Comparison of ENCODE assay signal across 1 cellular context in genomic region chr11:1640076-1640946, GRCh38.
TF ChIP-seq lines count a peak whose summit lies in the region.

No MANE protein-coding gene starts in this region.

TF ChIP-seq in HepG2, 621 proteins besides CTCF, POLR2A, EP300 and RAD21 (continues in another document):
- TF ChIP-seq HOXA5 (CRISPR knock-in tag; IDR thresholded peaks at IDR 0.05) (no peak), GATAD2A (CRISPR knock-in tag; IDR thresholded peaks at IDR 0.05) (no peak), ZNF124 (CRISPR knock-in tag; IDR thresholded peaks at IDR 0.05) (no peak), ZNF564 (CRISPR knock-in tag; IDR thresholded peaks at IDR 0.05) (no peak), ZBTB34 (CRISPR knock-in tag; IDR thresholded peaks at IDR 0.05) (no peak), LBX2 (CRISPR knock-in tag; IDR thresholded peaks at IDR 0.05; ENCODE audit: borderline replicate concordance) (no peak), ZSCAN5A (CRISPR knock-in tag; IDR thresholded peaks at IDR 0.05; ENCODE audit: borderline replicate concordance) (no peak), ZNF574 (CRISPR knock-in tag; IDR thresholded peaks at IDR 0.05) (no peak), KDM2A (CRISPR knock-in tag; IDR thresholded peaks at IDR 0.05; ENCODE audit: borderline replicate concordance, low read depth) (peak; percentile 67), DPF2 (CRISPR knock-in tag; IDR thresholded peaks at IDR 0.05; ENCODE audit: borderline replicate concordance, low read depth) (no peak), ZUFSP (CRISPR knock-in tag; IDR thresholded peaks at IDR 0.05; ENCODE audit: borderline replicate concordance) (no peak), FOXK1 (CRISPR knock-in tag; IDR thresholded peaks at IDR 0.05; ENCODE audit: borderline replicate concordance, low read depth) (no peak), RAD51 (IDR thresholded peaks at IDR 0.05; ENCODE audit: borderline replicate concordance) (no peak), SKIL (CRISPR knock-in tag; IDR thresholded peaks at IDR 0.05; ENCODE audit: borderline replicate concordance) (no peak), UBTF (CRISPR knock-in tag; IDR thresholded peaks at IDR 0.05) (no peak), HNRNPLL (IDR thresholded peaks at IDR 0.05; ENCODE audit: low read depth, low read length, poor library complexity, severe bottlenecking) (no peak), FIP1L1 (IDR thresholded peaks at IDR 0.05; ENCODE audit: borderline replicate concordance, insufficient read depth, low read depth, low read length) (no peak), MED1 (CRISPR knock-in tag; IDR thresholded peaks at IDR 0.05) (no peak), ARID4A (CRISPR knock-in tag; IDR thresholded peaks at IDR 0.05; ENCODE audit: borderline replicate concordance) (0 out of 2 replicates have a peak, but pooled peaks have one; percentile 18), ZNF687 (CRISPR knock-in tag; IDR thresholded peaks at IDR 0.05) (peak; percentile 49), ATF2 (CRISPR knock-in tag; IDR thresholded peaks at IDR 0.05) (no peak), ELF1 (CRISPR knock-in tag; IDR thresholded peaks at IDR 0.05) (peak; percentile 57), MAX (IDR thresholded peaks at IDR 0.05) (0 out of 2 replicates have a peak, but pooled peaks have one; percentile 12), SNAPC5 (CRISPR knock-in tag; IDR thresholded peaks at IDR 0.05; ENCODE audit: borderline replicate concordance) (no peak), ADNP (CRISPR knock-in tag; IDR thresholded peaks at IDR 0.05) (no peak), ETV5 (CRISPR knock-in tag; IDR thresholded peaks at IDR 0.05; ENCODE audit: borderline replicate concordance) (peak; percentile 42; the same call in 1 of the 2 replicates), BATF2 (CRISPR knock-in tag; IDR thresholded peaks at IDR 0.05) (no peak), CBX1 (IDR thresholded peaks at IDR 0.05; ENCODE audit: low read depth) (no peak), NR2C2 (CRISPR knock-in tag; IDR thresholded peaks at IDR 0.05; ENCODE audit: borderline replicate concordance) (no peak)
